In genomic region chr15:89325039-89325803, GRCh38 we compare ENCODE assay signal across 17 cellular contexts. TPM values are rescaled to one million over a fixed set of nuclear protein-coding genes. Genes with fewer than 3 reads are reported as not detected.
DNase-seq lines count a peak whose midpoint lies in the region; ATAC-seq, FAIRE-seq and TF ChIP-seq lines count a peak whose summit lies in the region.
"Had no signal": no experiment of that assay in that cellular context is flagged by ENCODE, and none has a peak within 500 bp of the region (broad histone marks: within the 10 kb centered on the region; RNA-seq: fewer than 3 reads in every experiment).

No MANE protein-coding gene starts in this region.

- H3K27me3 Mint-ChIP-seq in T-helper 2 cell treated with Interferon-gamma antibody and Interleukin-4, amounts not matched to agents 5 μg/mL and 100 μg/mL, for 36 hours (ENCODE audit: low read depth) = no peaks in the 10 kb centered on the region
- H3K27me3 Mint-ChIP-seq in natural killer cell (ENCODE audit: low read depth in 2 of 2) = no peaks in the 10 kb centered on the region
- H3K27me3 Mint-ChIP-seq in natural killer cell treated with Interleukin-12 subunit alpha and Interleukin-12 subunit beta and Interleukin-15 and Interleukin-18, amount 100 ng/mL, for 72 hours = no peaks in the 10 kb centered on the region
- no peaks in the 10 kb centered on the region for H3K27me3 Mint-ChIP-seq in activated T-helper 1 cell treated with anti-CD3 and anti-CD28 coated beads, Interleukin-12 subunit alpha, Interleukin-12 subunit beta, Interleukin-2, Interleukin-4 antibody, amounts not matched to agents 30 ng/mL and 10 ng/mL and 1 ng/mL, durations not matched to agents 14 hours and 24 hours and 36 hours (ENCODE audit: insufficient read depth)

- no peak for FAIRE-seq in urothelium cell line (lab: Jason Lieb, UNC)

- intact Hi-C loops in natural killer cell (cut with micrococcal nuclease) = no loop called here
- intact Hi-C loops in activated T-helper 1 cell treated with anti-CD3 and anti-CD28 coated beads, Interleukin-12 subunit alpha, Interleukin-12 subunit beta, Interleukin-2, Interleukin-4 antibody, amounts not matched to agents 30 ng/mL and 10 ng/mL and 1 ng/mL, durations not matched to agents 14 hours and 24 hours and 36 hours (cut with micrococcal nuclease) = no loop called here

- no peak for DNase-seq in T-helper 2 cell treated with Interferon-gamma antibody and Interleukin-4, amounts not matched to agents 5 μg/mL and 100 μg/mL, for 36 hours (ENCODE audit: low spot score)
- DNase-seq in T-helper 2 cell = no peak
- DNase-seq in natural killer cell = no peak
- no peak for DNase-seq in natural killer cell treated with Interleukin-12 subunit alpha and Interleukin-12 subunit beta and Interleukin-15 and Interleukin-18, amount 100 ng/mL, for 72 hours (ENCODE audit: low spot score)
- DNase-seq in activated T-helper 1 cell treated with anti-CD3 and anti-CD28 coated beads, Interleukin-12 subunit alpha, Interleukin-12 subunit beta, Interleukin-2, Interleukin-4 antibody, amounts not matched to agents 30 ng/mL and 10 ng/mL and 1 ng/mL, durations not matched to agents 14 hours and 24 hours and 36 hours (ENCODE audit: low spot score) = no peak
- DNase-seq in stimulated activated effector memory CD8-positive, alpha-beta T cell treated with anti-CD3 and anti-CD28 coated beads, Interleukin-12 subunit alpha, Interleukin-12 subunit beta, amount 100 ng/mL, for 72 hours (ENCODE audit: low spot score in 2 of 2) = no peak
- no peak for DNase-seq in urothelium cell line (ENCODE audit: low spot score)
- DNase-seq: Caco-2, H9, MG63, NCI-H1092 treated with DMSO at 0.1 percent for 48 hours, NCI-H1694, NCI-H446, NCI-H82, Peyer's patch, SHP77 had no signal

- no peaks in the 10 kb centered on the region for H3K9me3 Mint-ChIP-seq in T-helper 2 cell treated with Interferon-gamma antibody and Interleukin-4, amounts not matched to agents 5 μg/mL and 100 μg/mL, for 36 hours
- peaks cover 0 to 3% of the 10 kb centered on the region in 2 donors for H3K9me3 Mint-ChIP-seq in natural killer cell
- H3K9me3 Mint-ChIP-seq in natural killer cell treated with Interleukin-12 subunit alpha and Interleukin-12 subunit beta and Interleukin-15 and Interleukin-18, amount 100 ng/mL, for 72 hours = no peaks in the 10 kb centered on the region
- no peaks in the 10 kb centered on the region for H3K9me3 Mint-ChIP-seq in activated T-helper 1 cell treated with anti-CD3 and anti-CD28 coated beads, Interleukin-12 subunit alpha, Interleukin-12 subunit beta, Interleukin-2, Interleukin-4 antibody, amounts not matched to agents 30 ng/mL and 10 ng/mL and 1 ng/mL, durations not matched to agents 14 hours and 24 hours and 36 hours
- H3K9me3 Mint-ChIP-seq in stimulated activated effector memory CD8-positive, alpha-beta T cell treated with anti-CD3 and anti-CD28 coated beads, Interleukin-12 subunit alpha, Interleukin-12 subunit beta, amount 100 ng/mL, for 72 hours = no peaks in the 10 kb centered on the region
- H3K9me3 Mint-ChIP-seq: H9 had no signal

- no peak for TF ChIP-seq CTCF in natural killer cell (IDR thresholded peaks at IDR 0.05)

- ATAC-seq in natural killer cell (no peak), HG02973 (IDR thresholded peaks at IDR 0.05; ENCODE audit: unreplicated experiment) (no peak)
- no peak for ATAC-seq in natural killer cell treated with Interleukin-12 subunit alpha and Interleukin-12 subunit beta and Interleukin-15 and Interleukin-18, amount 100 ng/mL, for 72 hours
- ATAC-seq in stimulated activated effector memory CD8-positive, alpha-beta T cell treated with anti-CD3 and anti-CD28 coated beads, Interleukin-12 subunit alpha, Interleukin-12 subunit beta, amount 100 ng/mL, for 72 hours = no peak

- H3K4me3 Mint-ChIP-seq in T-helper 2 cell treated with Interferon-gamma antibody and Interleukin-4, amounts not matched to agents 5 μg/mL and 100 μg/mL, for 36 hours = no peak overlapping the region
- H3K4me3 Mint-ChIP-seq in natural killer cell = no peak overlapping the region
- no peak overlapping the region for H3K4me3 Mint-ChIP-seq in natural killer cell treated with Interleukin-12 subunit alpha and Interleukin-12 subunit beta and Interleukin-15 and Interleukin-18, amount 100 ng/mL, for 72 hours
- H3K4me3 Mint-ChIP-seq in activated T-helper 1 cell treated with anti-CD3 and anti-CD28 coated beads, Interleukin-12 subunit alpha, Interleukin-12 subunit beta, Interleukin-2, Interleukin-4 antibody, amounts not matched to agents 30 ng/mL and 10 ng/mL and 1 ng/mL, durations not matched to agents 14 hours and 24 hours and 36 hours = no peak overlapping the region
- H3K4me3 Mint-ChIP-seq in stimulated activated effector memory CD8-positive, alpha-beta T cell treated with anti-CD3 and anti-CD28 coated beads, Interleukin-12 subunit alpha, Interleukin-12 subunit beta, amount 100 ng/mL, for 72 hours = no peak overlapping the region
- H3K4me3 Mint-ChIP-seq: H9 had no signal

- peak overlapping the region; percentile 45 for H3K27ac Mint-ChIP-seq in T-helper 2 cell treated with Interferon-gamma antibody and Interleukin-4, amounts not matched to agents 5 μg/mL and 100 μg/mL, for 36 hours
- H3K27ac Mint-ChIP-seq in natural killer cell = peak overlapping the region; percentile 60 to 66
- H3K27ac Mint-ChIP-seq in natural killer cell treated with Interleukin-12 subunit alpha and Interleukin-12 subunit beta and Interleukin-15 and Interleukin-18, amount 100 ng/mL, for 72 hours = peak overlapping the region in 1 of 2 donors; percentile 85
- peak overlapping the region; percentile 7 for H3K27ac Mint-ChIP-seq in activated T-helper 1 cell treated with anti-CD3 and anti-CD28 coated beads, Interleukin-12 subunit alpha, Interleukin-12 subunit beta, Interleukin-2, Interleukin-4 antibody, amounts not matched to agents 30 ng/mL and 10 ng/mL and 1 ng/mL, durations not matched to agents 14 hours and 24 hours and 36 hours
- peak overlapping the region; percentile 88 for H3K27ac Mint-ChIP-seq in stimulated activated effector memory CD8-positive, alpha-beta T cell treated with anti-CD3 and anti-CD28 coated beads, Interleukin-12 subunit alpha, Interleukin-12 subunit beta, amount 100 ng/mL, for 72 hours

- peaks cover 17% of the 10 kb centered on the region for H3K4me1 Mint-ChIP-seq in T-helper 2 cell treated with Interferon-gamma antibody and Interleukin-4, amounts not matched to agents 5 μg/mL and 100 μg/mL, for 36 hours (ENCODE audit: low read depth)
- H3K4me1 Mint-ChIP-seq in natural killer cell = peaks cover 34 to 60% of the 10 kb centered on the region in 2 donors
- H3K4me1 Mint-ChIP-seq in natural killer cell treated with Interleukin-12 subunit alpha and Interleukin-12 subunit beta and Interleukin-15 and Interleukin-18, amount 100 ng/mL, for 72 hours (ENCODE audit: low read depth in 2 of 2) = peaks cover 43 to 48% of the 10 kb centered on the region in 2 donors
- H3K4me1 Mint-ChIP-seq in activated T-helper 1 cell treated with anti-CD3 and anti-CD28 coated beads, Interleukin-12 subunit alpha, Interleukin-12 subunit beta, Interleukin-2, Interleukin-4 antibody, amounts not matched to agents 30 ng/mL and 10 ng/mL and 1 ng/mL, durations not matched to agents 14 hours and 24 hours and 36 hours (ENCODE audit: low read depth) = peaks cover 28% of the 10 kb centered on the region
- H3K4me1 Mint-ChIP-seq in stimulated activated effector memory CD8-positive, alpha-beta T cell treated with anti-CD3 and anti-CD28 coated beads, Interleukin-12 subunit alpha, Interleukin-12 subunit beta, amount 100 ng/mL, for 72 hours = peaks cover 48% of the 10 kb centered on the region
- H3K4me1 Mint-ChIP-seq: H9 had no signal

- peaks cover 72% of the 10 kb centered on the region for H3K36me3 Mint-ChIP-seq in T-helper 2 cell treated with Interferon-gamma antibody and Interleukin-4, amounts not matched to agents 5 μg/mL and 100 μg/mL, for 36 hours (ENCODE audit: low read depth)
- H3K36me3 Mint-ChIP-seq in natural killer cell = peaks cover 5% of the 10 kb centered on the region
- H3K36me3 Mint-ChIP-seq in natural killer cell treated with Interleukin-12 subunit alpha and Interleukin-12 subunit beta and Interleukin-15 and Interleukin-18, amount 100 ng/mL, for 72 hours = peaks cover 27% of the 10 kb centered on the region
- H3K36me3 Mint-ChIP-seq in activated T-helper 1 cell treated with anti-CD3 and anti-CD28 coated beads, Interleukin-12 subunit alpha, Interleukin-12 subunit beta, Interleukin-2, Interleukin-4 antibody, amounts not matched to agents 30 ng/mL and 10 ng/mL and 1 ng/mL, durations not matched to agents 14 hours and 24 hours and 36 hours (ENCODE audit: low read depth) = peaks cover 73% of the 10 kb centered on the region
- H3K36me3 Mint-ChIP-seq in stimulated activated effector memory CD8-positive, alpha-beta T cell treated with anti-CD3 and anti-CD28 coated beads, Interleukin-12 subunit alpha, Interleukin-12 subunit beta, amount 100 ng/mL, for 72 hours = peaks cover 100% of the 10 kb centered on the region

RNA-seq across cellular contexts. Expression of gene POLG, which starts 9.4 kb away (rescaled TPM):
- total RNA-seq in natural killer cell = 100 to 1,000 TPM; 205 to 253 (median 238) TPM
- total RNA-seq in natural killer cell treated with Interleukin-12 subunit alpha and Interleukin-12 subunit beta and Interleukin-15 and Interleukin-18, amount 100 ng/mL, for 72 hours = 100 to 1,000 TPM; 169 to 184 TPM
- total RNA-seq in activated T-helper 1 cell treated with anti-CD3 and anti-CD28 coated beads, Interleukin-12 subunit alpha, Interleukin-12 subunit beta, Interleukin-2, Interleukin-4 antibody, amounts not matched to agents 30 ng/mL and 10 ng/mL and 1 ng/mL, durations not matched to agents 14 hours and 24 hours and 36 hours = 116 and 134 TPM in 2 replicates
